In genomic region chr10:42646214-42646613, GRCh38 we compare ENCODE assay signal across 22 cellular contexts.
"Had no signal": no experiment of that assay in that cellular context is flagged by ENCODE, and none has a peak within 500 bp of the region (broad histone marks: within the 10 kb centered on the region; RNA-seq: fewer than 3 reads in every experiment).

No MANE protein-coding gene starts in this region.

- H3K4me3 Mint-ChIP-seq: activated CD4-positive, alpha-beta memory T cell treated with anti-CD3 and anti-CD28 coated beads for 36 hours; activated naive CD8-positive, alpha-beta T cell treated with anti-CD3 and anti-CD28 coated beads, Interleukin-2, amount 50 U/mL, for 24 hours; dendritic cell treated with granulocyte-macrophage colony-stimulating factor and Interleukin-4, amounts not matched to agents 40 ng/mL and 50 ng/mL, for 4 days; naive thymus-derived CD4-positive, alpha-beta T cell; T-helper 1 cell treated with Interleukin-12 subunit alpha and Interleukin-12 subunit beta and Interleukin-4 antibody, amounts not matched to agents 30 μg/mL and 1 μg/mL, for 36 hours had no signal

- H3K27ac Mint-ChIP-seq: activated CD4-positive, alpha-beta memory T cell treated with anti-CD3 and anti-CD28 coated beads for 36 hours; activated naive CD8-positive, alpha-beta T cell treated with anti-CD3 and anti-CD28 coated beads, Interleukin-2, amount 50 U/mL, for 24 hours; dendritic cell treated with granulocyte-macrophage colony-stimulating factor and Interleukin-4, amounts not matched to agents 40 ng/mL and 50 ng/mL, for 4 days; T-helper 1 cell treated with Interleukin-12 subunit alpha and Interleukin-12 subunit beta and Interleukin-4 antibody, amounts not matched to agents 30 μg/mL and 1 μg/mL, for 36 hours had no signal

- FAIRE-seq: endometrium had no signal

- H3K9me3 Mint-ChIP-seq: activated CD4-positive, alpha-beta memory T cell treated with anti-CD3 and anti-CD28 coated beads for 36 hours; activated naive CD8-positive, alpha-beta T cell treated with anti-CD3 and anti-CD28 coated beads, Interleukin-2, amount 50 U/mL, for 24 hours; dendritic cell treated with granulocyte-macrophage colony-stimulating factor and Interleukin-4, amounts not matched to agents 40 ng/mL and 50 ng/mL, for 4 days had no signal

- H3K27me3 Mint-ChIP-seq: activated CD4-positive, alpha-beta memory T cell treated with anti-CD3 and anti-CD28 coated beads for 36 hours; activated naive CD8-positive, alpha-beta T cell treated with anti-CD3 and anti-CD28 coated beads, Interleukin-2, amount 50 U/mL, for 24 hours; dendritic cell treated with granulocyte-macrophage colony-stimulating factor and Interleukin-4, amounts not matched to agents 40 ng/mL and 50 ng/mL, for 4 days; progenitor cell of endocrine pancreas had no signal

- DNase-seq: activated CD4-positive, alpha-beta memory T cell treated with anti-CD3 and anti-CD28 coated beads for 36 hours; activated CD4-positive, alpha-beta T cell treated with anti-CD3 and anti-CD28 coated beads for 48 hours; activated effector memory CD4-positive, alpha-beta T cell treated with anti-CD3 and anti-CD28 coated beads, Interleukin-2, amount 50 U/mL, for 16 hours; activated naive CD4-positive, alpha-beta T cell treated with anti-CD3 and anti-CD28 coated beads, Interleukin-2, amount 50 U/mL, for 16 hours; activated naive CD8-positive, alpha-beta T cell treated with anti-CD3 and anti-CD28 coated beads, Interleukin-2, amount 50 U/mL, for 24 hours; activated T-cell treated with anti-CD3 and anti-CD28 coated beads, Interleukin-2, amount 50 U/mL, for 48 hours; caudate nucleus; effector CD4-positive, alpha-beta T cell; erythroblast; foreskin fibroblast; lower lobe of right lung; mesendoderm; naive thymus-derived CD4-positive, alpha-beta T cell; retina; sigmoid colon; stimulated activated CD4-positive, alpha-beta T cell treated with anti-CD3 and anti-CD28 coated beads, Interleukin-4, amount 100 ng/mL, for 1 hour; stimulated activated naive CD4-positive, alpha-beta T cell; T1000 had no signal

- H3K36me3 Mint-ChIP-seq: activated CD4-positive, alpha-beta memory T cell treated with anti-CD3 and anti-CD28 coated beads for 36 hours had no signal
